22 cellular contexts compared by ENCODE assay signal in genomic region chr1:170377440-170377839, GRCh38.
DNase-seq lines count a peak whose midpoint lies in the region; ATAC-seq, FAIRE-seq and TF ChIP-seq lines count a peak whose summit lies in the region.
"Had no signal": no experiment of that assay in that cellular context is flagged by ENCODE, and none has a peak within 500 bp of the region (broad histone marks: within the 10 kb centered on the region; RNA-seq: fewer than 3 reads in every experiment).

No MANE protein-coding gene starts in this region.

- TF ChIP-seq RAD21 in GM12878 (IDR thresholded peaks at IDR 0.05; ENCODE audit: insufficient read depth, low read depth, low read length), result no peak

- RAD21 ChIA-PET in GM12878 (lab: Charles Lee; ENCODE audit: unreplicated experiment), result no interaction called here

- H3K4me2 ChIP-seq in GM12878 (ENCODE audit: control insufficient read depth, insufficient read depth), result no peak overlapping the region
- H3K4me2 ChIP-seq in mammary epithelial cell (ENCODE audit: insufficient read depth, low read depth, low read length), result no peak overlapping the region

- DNase-seq in GM12878 (ENCODE audit: low read depth, low spot score) (no peak), NCI-H2196 (lab: John Stamatoyannopoulos, UW; ENCODE audit: unreplicated experiment) (no peak), colonic mucosa (no peak), mammary epithelial cell (no peak)
- DNase-seq: activated CD4-positive, alpha-beta T cell treated with anti-CD3 and anti-CD28 coated beads, Interleukin-2, amount 10 ng/mL, durations not matched to agents 7 days and 5 days; activated naive CD8-positive, alpha-beta T cell treated with anti-CD3 and anti-CD28 coated beads, Interleukin-2, amount 10 ng/mL, durations not matched to agents 7 days and 5 days; CD4-positive, alpha-beta T cell; DMS53; foreskin melanocyte; hippocampal formation; islet precursor cell; NCI-H1092; NCI-H2081 treated with DMSO at 0.1 percent for 48 hours; NCI-H524 treated with DMSO at 0.1 percent for 48 hours; occipital lobe; Right ventricle myocardium superior; T-helper 1 cell had no signal

- H3K27me3 ChIP-seq in GM12878 (replicated peaks in 1 of 2; ENCODE audit: control insufficient read depth in 2 of 2, insufficient read depth in 2 of 2, low read length in 1 of 2) (no peaks in the 10 kb centered on the region), colonic mucosa (no peaks in the 10 kb centered on the region), mammary epithelial cell (ENCODE audit: insufficient read depth, low read length) (no peaks in the 10 kb centered on the region)
- H3K27me3 ChIP-seq: right atrium auricular region had no signal

- FAIRE-seq in GM12878 (lab: Jason Lieb, UNC), result no peak
- FAIRE-seq: bronchial epithelial cell had no signal

- H3K4me1 ChIP-seq in GM12878 (ENCODE audit: control insufficient read depth, insufficient read depth, low read length) (no peaks in the 10 kb centered on the region), colonic mucosa (no peaks in the 10 kb centered on the region), mammary epithelial cell (ENCODE audit: insufficient read depth, low read length) (no peaks in the 10 kb centered on the region)

- no peaks in the 10 kb centered on the region for H4K20me1 ChIP-seq in GM12878 (ENCODE audit: control insufficient read depth, insufficient read depth)
- H4K20me1 ChIP-seq in mammary epithelial cell (ENCODE audit: insufficient read depth, low read length), result no peaks in the 10 kb centered on the region

- dilution Hi-C loops in mammary epithelial cell (cut with HindIII; ENCODE audit: low sequenced_read_pairs), result no loop called here

- H3K9me3 ChIP-seq in GM12878 (replicated peaks; ENCODE audit: control insufficient read depth, insufficient read depth, low read length) (no peaks in the 10 kb centered on the region), colonic mucosa (no peaks in the 10 kb centered on the region), mammary epithelial cell (replicated peaks; ENCODE audit: insufficient read depth, low read length) (no peaks in the 10 kb centered on the region)
- H3K9me3 ChIP-seq: right atrium auricular region had no signal

- in situ Hi-C loops in GM12878 (cut with MboI), result no loop called here
- in situ Hi-C loops in mammary epithelial cell (cut with MboI; ENCODE audit: low sequenced_read_pairs in 2 of 2), result no loop called here

- no peak overlapping the region for H2AFZ ChIP-seq in GM12878 (ENCODE audit: control insufficient read depth, low read depth, low read length)
- no peak overlapping the region for H2AFZ ChIP-seq in mammary epithelial cell (ENCODE audit: low read depth, low read length)

- intact Hi-C loops in GM12878 (cut with micrococcal nuclease; ENCODE audit: unreplicated experiment) (no loop called here), colonic mucosa (cut with DNase I) (no loop called here), mammary epithelial cell (cut with micrococcal nuclease) (no loop called here)

- ATAC-seq in GM19025 (IDR thresholded peaks at IDR 0.05; ENCODE audit: low read depth, unreplicated experiment) (peak; percentile 59), GM21529 (IDR thresholded peaks at IDR 0.05; ENCODE audit: unreplicated experiment) (peak; percentile 47), HG03159 (IDR thresholded peaks at IDR 0.05; ENCODE audit: unreplicated experiment) (peak; percentile 80), GM12878 (peak; percentile 65)

- H3K79me2 ChIP-seq in GM12878 (ENCODE audit: control insufficient read depth, insufficient read depth, low read length) (no peaks in the 10 kb centered on the region), mammary epithelial cell (ENCODE audit: insufficient read depth, low read length) (no peaks in the 10 kb centered on the region)

- no peak for TF ChIP-seq POLR2A in GM12878 (IDR thresholded peaks at IDR 0.05; ENCODE audit: low read depth, low read length)

- CTCF ChIA-PET in GM12878 (lab: Yijun Ruan, JAX), result no interaction called here
- CTCF ChIA-PET in mammary epithelial cell (lab: Charles Lee; ENCODE audit: low non-redundant PET), result no interaction called here

- WGBS in GM12878 (ENCODE audit: insufficient coverage, insufficient replicate concordance, low lambda C conversion rate, missing lambda C conversion rate), result 6% methylated on average over 1 of the region's 1 CpG
- 71% methylated on average over 1 of the region's 1 CpG for WGBS in mammary epithelial cell (ENCODE audit: low coverage, missing lambda C conversion rate)

- no peak for TF ChIP-seq CTCF in GM12878 (IDR thresholded peaks at IDR 0.05 in 2 of 3, conservative IDR thresholded peaks at IDR 0.05 in 1 of 3; ENCODE audit: control insufficient read depth in 2 of 3, extremely low read depth in 1 of 3, insufficient read depth in 1 of 3, low read depth in 3 of 3, low read length in 3 of 3)
- TF ChIP-seq CTCF in colonic mucosa (IDR thresholded peaks at IDR 0.05), result no peak
- TF ChIP-seq CTCF in mammary epithelial cell (conservative IDR thresholded peaks at IDR 0.05 in 1 of 2, IDR thresholded peaks at IDR 0.05 in 1 of 2; ENCODE audit: extremely low read depth in 1 of 2, insufficient read depth in 1 of 2, low read depth in 1 of 2, low read length in 2 of 2), result no peak

- H3K4me3 ChIP-seq in GM12878 (no peak overlapping the region), colonic mucosa (no peak overlapping the region), mammary epithelial cell (replicated peaks in 1 of 3; ENCODE audit: insufficient read depth in 1 of 3, low read depth in 2 of 3, low read length in 3 of 3) (no peak overlapping the region)
- H3K4me3 ChIP-seq: right atrium auricular region had no signal

- SMC1A ChIA-PET in GM12878 (lab: Charles Lee; ENCODE audit: uncharacterized antibody, unreplicated experiment), result interaction anchor here (0.6 kb wide), 1 partner anchor 193 kb away, joined by 3 read pairs; no protein-coding TSS in a partner anchor

- no peak for TF ChIP-seq EP300 in GM12878 (IDR thresholded peaks at IDR 0.05; ENCODE audit: borderline replicate concordance in 1 of 2, control insufficient read depth in 1 of 2, low read depth in 2 of 2, low read length in 2 of 2)

- BruUV-seq in GM12878 (replicated peaks; lab: Mats Ljungman, UMichigan), result no TSS peak
- BruUV-seq in mammary epithelial cell (replicated peaks; lab: Mats Ljungman, UMichigan), result no TSS peak

- H3K9ac ChIP-seq in GM12878 (ENCODE audit: control insufficient read depth, insufficient read depth, low read length), result no peak overlapping the region
- no peak overlapping the region for H3K9ac ChIP-seq in colonic mucosa (ENCODE audit: low read depth in 2 of 2, low read length in 2 of 2)
- H3K9ac ChIP-seq in mammary epithelial cell (ENCODE audit: insufficient read depth, low read length), result no peak overlapping the region

- H3K27ac ChIP-seq in GM12878 (ENCODE audit: control insufficient read depth, insufficient read depth) (no peak overlapping the region), colonic mucosa (no peak overlapping the region), mammary epithelial cell (ENCODE audit: insufficient read depth, low read depth, low read length) (no peak overlapping the region)
- H3K27ac ChIP-seq: right atrium auricular region had no signal

- H3K36me3 ChIP-seq in GM12878 (ENCODE audit: control insufficient read depth in 2 of 2, insufficient read depth in 2 of 2, low read length in 1 of 2) (no peaks in the 10 kb centered on the region), colonic mucosa (no peaks in the 10 kb centered on the region), mammary epithelial cell (ENCODE audit: insufficient read depth, low read length) (no peaks in the 10 kb centered on the region)
- H3K36me3 ChIP-seq: right atrium auricular region had no signal

- POLR2A ChIA-PET in GM12878 (lab: Charles Lee), result no interaction called here

TF ChIP-seq in GM12878, 131 proteins besides CTCF, POLR2A, EP300 and RAD21:
- TF ChIP-seq NR2F1 (conservative IDR thresholded peaks at IDR 0.05) (peak; percentile 66), ZBTB33 (IDR thresholded peaks at IDR 0.05) (no peak)
TF ChIP-seq in GM12878: peak in this region for 1.
